Comparison of ENCODE assay signal across 16 cellular contexts in genomic region chr2:66441651-66442365, GRCh38. TPM values are rescaled to one million over a fixed set of nuclear protein-coding genes. Genes with fewer than 3 reads are reported as not detected.
DNase-seq lines count a peak whose midpoint lies in the region; TF ChIP-seq lines count a peak whose summit lies in the region.
"Had no signal": no experiment of that assay in that cellular context is flagged by ENCODE, and none has a peak within 500 bp of the region (broad histone marks: within the 10 kb centered on the region; RNA-seq: fewer than 3 reads in every experiment).

No MANE protein-coding gene starts in this region.

- H2AFZ ChIP-seq in Karpas-422 (ENCODE audit: low read length): no peak overlapping the region

- H3K4me1 ChIP-seq in Karpas-422 (ENCODE audit: low read length): peaks cover 27% of the 10 kb centered on the region
- H3K4me1 ChIP-seq: BLaER1 had no signal

- peaks cover 7% of the 10 kb centered on the region for H3K36me3 Mint-ChIP-seq in glutamatergic neuron (ENCODE audit: unreplicated experiment)

- POLR2A ChIA-PET in AG04450 (lab: Yijun Ruan, JAX): interaction anchor here (0.7 kb wide), 1 partner anchor 135 kb away, joined by 4 read pairs; no protein-coding TSS in a partner anchor

- DNase-seq in AG04450 (ENCODE audit: low read depth, low spot score) (no peak), SK-N-MC (ENCODE audit: low read depth, low spot score) (no peak), glutamatergic neuron (no peak), pons (ENCODE audit: low spot score) (peak; percentile 59), D341Med (ENCODE audit: low spot score) (no peak), NCI-H446 (lab: John Stamatoyannopoulos, UW) (no peak), Karpas-422 (no peak), NCI-H146 (lab: John Stamatoyannopoulos, UW) (no peak)
- DNase-seq: activated CD4-positive, alpha-beta memory T cell treated with anti-CD3 and anti-CD28 coated beads, Interleukin-2, amount 10 ng/mL, durations not matched to agents 7 days and 5 days; activated naive CD4-positive, alpha-beta T cell; dorsolateral prefrontal cortex; stimulated activated CD4-positive, alpha-beta T cell treated with anti-CD3 and anti-CD28 coated beads, Interleukin-2, amount 100 ng/mL, for 24 hours; stimulated activated naive CD8-positive, alpha-beta T cell treated with anti-CD3 and anti-CD28 coated beads, Interleukin-15, Interleukin-2, amounts not matched to agents 100 U/mL and 50 U/mL, for 24 hours had no signal

- no peaks in the 10 kb centered on the region; the same call in 1 of the 2 replicates for H3K9me3 ChIP-seq in AG04450 (ENCODE audit: control insufficient read depth, insufficient read depth, low read length)
- no peaks in the 10 kb centered on the region for H3K9me3 ChIP-seq in SK-N-MC (ENCODE audit: low read depth, low read length)
- H3K9me3 ChIP-seq in Karpas-422 (ENCODE audit: low read length): no peaks in the 10 kb centered on the region

- H3K9ac ChIP-seq in SK-N-MC (ENCODE audit: insufficient read length): peak overlapping the region; percentile 99
- no peak overlapping the region for H3K9ac ChIP-seq in Karpas-422 (ENCODE audit: low read length)
- H3K9ac ChIP-seq: BLaER1 had no signal

- peak overlapping the region; percentile 77 for H3K27ac ChIP-seq in AG04450 (ENCODE audit: low read depth, low read length)
- H3K27ac ChIP-seq in SK-N-MC: peak overlapping the region; percentile 100
- H3K27ac ChIP-seq in Karpas-422 (ENCODE audit: low read length): no peak overlapping the region
- H3K27ac ChIP-seq: BLaER1 had no signal

- H3K4me2 ChIP-seq in Karpas-422 (ENCODE audit: low read depth, low read length, poor library complexity, severe bottlenecking): no peak overlapping the region
- H3K4me2 ChIP-seq: BLaER1 had no signal

- no peaks in the 10 kb centered on the region for H3K27me3 ChIP-seq in AG04450 (ENCODE audit: control insufficient read depth, insufficient read depth, low read length)
- no peaks in the 10 kb centered on the region for H3K27me3 ChIP-seq in Karpas-422 (ENCODE audit: low read length)

- peak overlapping the region; percentile 91 for H3K4me3 ChIP-seq in AG04450 (ENCODE audit: low read depth, low read length)
- H3K4me3 ChIP-seq in SK-N-MC: peak overlapping the region; percentile 82
- no peak overlapping the region for H3K4me3 ChIP-seq in Karpas-422 (ENCODE audit: low read length)
- H3K4me3 ChIP-seq: BLaER1, K562 had no signal

- TF ChIP-seq CTCF in AG04450 (IDR thresholded peaks at IDR 0.05; ENCODE audit: low read depth, low read length) (no peak), glutamatergic neuron (IDR thresholded peaks at IDR 0.05; ENCODE audit: partially characterized antibody, unreplicated experiment) (no peak)

- H3K9me2 ChIP-seq in Karpas-422 (replicated peaks; ENCODE audit: insufficient read depth, low read length): no peaks in the 10 kb centered on the region

- no peak overlapping the region for H3K27ac Mint-ChIP-seq in glutamatergic neuron (ENCODE audit: unreplicated experiment)
- H3K27ac Mint-ChIP-seq: activated CD4-positive, alpha-beta memory T cell treated with anti-CD3 and anti-CD28 coated beads, Interleukin-2, amount 10 ng/mL, durations not matched to agents 7 days and 5 days; T-helper 1 cell treated with Interleukin-12 subunit alpha and Interleukin-12 subunit beta and Interleukin-4 antibody, amounts not matched to agents 30 μg/mL and 1 μg/mL, for 36 hours had no signal

- CTCF ChIA-PET in AG04450 (lab: Charles Lee): interaction anchor here (1.0 kb wide), 1 partner anchor 1400 kb away, joined by 3 read pairs; no protein-coding TSS in a partner anchor

- H3K36me3 ChIP-seq in SK-N-MC (ENCODE audit: insufficient read depth, low read length): peaks cover 100% of the 10 kb centered on the region
- H3K36me3 ChIP-seq in Karpas-422 (ENCODE audit: insufficient read depth, low read length): no peaks in the 10 kb centered on the region
- H3K36me3 ChIP-seq: BLaER1 had no signal

- H4K20me1 ChIP-seq in Karpas-422 (ENCODE audit: insufficient read depth, low read depth, low read length): no peaks in the 10 kb centered on the region

- peaks cover 16% of the 10 kb centered on the region for H3K4me1 Mint-ChIP-seq in glutamatergic neuron (ENCODE audit: low read depth, unreplicated experiment)
- H3K4me1 Mint-ChIP-seq: activated CD4-positive, alpha-beta memory T cell treated with anti-CD3 and anti-CD28 coated beads, Interleukin-2, amount 10 ng/mL, durations not matched to agents 7 days and 5 days had no signal

- H3K4me3 Mint-ChIP-seq in glutamatergic neuron (ENCODE audit: unreplicated experiment): peak overlapping the region; percentile 23
- H3K4me3 Mint-ChIP-seq: activated CD4-positive, alpha-beta memory T cell treated with anti-CD3 and anti-CD28 coated beads, Interleukin-2, amount 10 ng/mL, durations not matched to agents 7 days and 5 days; T-helper 1 cell treated with Interleukin-12 subunit alpha and Interleukin-12 subunit beta and Interleukin-4 antibody, amounts not matched to agents 30 μg/mL and 1 μg/mL, for 36 hours had no signal

- no peaks in the 10 kb centered on the region for H3K79me2 ChIP-seq in Karpas-422 (ENCODE audit: low read length)

- H3K9me3 Mint-ChIP-seq in glutamatergic neuron (ENCODE audit: unreplicated experiment): peaks cover 17% of the 10 kb centered on the region
- H3K9me3 Mint-ChIP-seq: activated CD4-positive, alpha-beta memory T cell treated with anti-CD3 and anti-CD28 coated beads, Interleukin-2, amount 10 ng/mL, durations not matched to agents 7 days and 5 days; T-helper 1 cell treated with Interleukin-12 subunit alpha and Interleukin-12 subunit beta and Interleukin-4 antibody, amounts not matched to agents 30 μg/mL and 1 μg/mL, for 36 hours had no signal

- peaks cover 47% of the 10 kb centered on the region for H3K27me3 Mint-ChIP-seq in glutamatergic neuron (ENCODE audit: unreplicated experiment)

RNA-seq across cellular contexts. Expression of gene MEIS1, which starts 6.9 kb away (rescaled TPM):
- 87.2 and 107 TPM in 2 replicates for polyA plus RNA-seq in AG04450 (2011; rRNA removed)
- polyA minus RNA-seq in AG04450 (2011; rRNA and poly(A)+ RNA removed): 505 and 558 TPM in 2 replicates
- total RNA-seq in glutamatergic neuron (ENCODE audit: unreplicated experiment): 4.8 TPM
- total RNA-seq in Karpas-422 (2014; rRNA removed; shearing (Covaris generic); ENCODE audit: low replicate concordance): 32.5 and 35.3 TPM in 2 replicates
- total RNA-seq: activated CD4-positive, alpha-beta memory T cell treated with anti-CD3 and anti-CD28 coated beads, Interleukin-2, amount 10 ng/mL, durations not matched to agents 7 days and 5 days had no signal
